Comparison of ENCODE assay signal across 18 cellular contexts in the genomic region with DNA sequence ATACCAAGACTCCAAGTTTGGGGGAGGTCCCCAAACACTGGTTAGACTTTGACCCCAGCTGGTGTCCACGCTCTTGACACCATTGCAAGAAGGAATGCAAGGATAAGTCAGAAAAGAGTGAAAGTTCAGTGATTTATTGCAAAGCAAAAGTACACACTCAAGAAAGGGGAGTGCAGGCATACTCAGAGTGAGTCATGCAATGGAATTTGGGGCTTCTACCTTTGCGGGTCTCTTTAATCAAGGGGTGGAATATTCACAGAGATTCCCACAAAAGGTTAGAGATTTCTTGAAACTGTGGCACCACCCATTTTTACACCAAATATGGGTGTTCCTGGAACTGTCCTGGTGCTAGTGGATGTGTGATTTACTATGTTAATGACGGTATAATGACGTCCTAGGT. TPM values are rescaled to one million over a fixed set of nuclear protein-coding genes. Genes with fewer than 3 reads are reported as not detected.
A peak's percentile ranks its signal among the peaks of the same experiment; 100 is the strongest.
DNase-seq lines count a peak whose midpoint lies in the region; ATAC-seq, FAIRE-seq and TF ChIP-seq lines count a peak whose summit lies in the region.
"Had no signal": no experiment of that assay in that cellular context is flagged by ENCODE, and none has a peak within 500 bp of the region (broad histone marks: within the 10 kb centered on the region; RNA-seq: fewer than 3 reads in every experiment).

No MANE protein-coding gene starts in this region.

- BruUV-seq in HCT116 (replicated peaks; lab: Mats Ljungman, UMichigan) (no TSS peak), PC-3 (replicated peaks; lab: Mats Ljungman, UMichigan) (no TSS peak), mammary epithelial cell (replicated peaks; lab: Mats Ljungman, UMichigan) (no TSS peak)

- no peak for DNase-seq in HCT116 (ENCODE audit: low read depth, low spot score)
- DNase-seq in PC-3: peak; percentile 85
- peak; percentile 50 for DNase-seq in mammary epithelial cell
- peak; percentile 1 for DNase-seq in urothelium cell line (ENCODE audit: low spot score)
- DNase-seq in mesendoderm: no peak
- no peak for DNase-seq in activated CD4-positive, alpha-beta T cell treated with anti-CD3 and anti-CD28 coated beads for 48 hours
- DNase-seq in SW 1271 (lab: John Stamatoyannopoulos, UW): no peak
- DNase-seq: CD4-positive, alpha-beta memory T cell; GM23248; Karpas-422; MV-4-11; NCI-H1417; NCI-H187 treated with DMSO at 0.1 percent for 48 hours; NCI-H446; NCI-H69; NK-92 treated with Interleukin-12 subunit alpha and Interleukin-12 subunit beta, amount 100 ng/mL, for 24 hours; OCI-M1 had no signal

- no peak for TF ChIP-seq POLR2A in HCT116 (IDR thresholded peaks at IDR 0.05; ENCODE audit: borderline replicate concordance, extremely low read depth, insufficient read depth, insufficient read length)

- peak overlapping the region; percentile 35 for H2AFZ ChIP-seq in HCT116 (ENCODE audit: low read depth, low read length, poor library complexity, severe bottlenecking)
- no peak overlapping the region for H2AFZ ChIP-seq in PC-3 (ENCODE audit: low read length)
- H2AFZ ChIP-seq in mammary epithelial cell (ENCODE audit: low read depth, low read length): no peak overlapping the region
- H2AFZ ChIP-seq: GM23248 had no signal

- H3K18ac ChIP-seq in mesendoderm (ENCODE audit: low read length): no peak overlapping the region

- intact Hi-C loops in HCT116 (cut with micrococcal nuclease): no loop called here
- intact Hi-C loops in PC-3 (cut with micrococcal nuclease): no loop called here
- intact Hi-C loops in mammary epithelial cell (cut with micrococcal nuclease): no loop called here

- no peaks in the 10 kb centered on the region for H4K20me1 ChIP-seq in HCT116 (ENCODE audit: insufficient read depth)
- H4K20me1 ChIP-seq in PC-3 (ENCODE audit: low read length): no peaks in the 10 kb centered on the region
- no peaks in the 10 kb centered on the region for H4K20me1 ChIP-seq in mammary epithelial cell (ENCODE audit: insufficient read depth, low read length)

- H3K36me3 ChIP-seq in HCT116 (ENCODE audit: control insufficient read depth in 1 of 2, insufficient read depth in 2 of 2, low read length in 2 of 2) (no peaks in the 10 kb centered on the region), PC-3 (ENCODE audit: low read depth, low read length) (no peaks in the 10 kb centered on the region), mammary epithelial cell (ENCODE audit: insufficient read depth, low read length) (no peaks in the 10 kb centered on the region), mesendoderm (ENCODE audit: control insufficient read depth, insufficient read depth, low read length) (no peaks in the 10 kb centered on the region)

- POLR2A ChIA-PET in HCT116 (lab: Charles Lee) (no interaction called here), PC-3 (lab: Charles Lee; ENCODE audit: unreplicated experiment) (no interaction called here)

- H3K27ac ChIP-seq in HCT116 (ENCODE audit: low read depth, low read length): no peak overlapping the region
- peak overlapping the region; percentile 5; the same call in 1 of the 2 replicates for H3K27ac ChIP-seq in PC-3 (ENCODE audit: low read length)
- H3K27ac ChIP-seq in mammary epithelial cell (ENCODE audit: insufficient read depth, low read depth, low read length): no peak overlapping the region
- no peak overlapping the region for H3K27ac ChIP-seq in mesendoderm (ENCODE audit: low read depth, low read length)
- H3K27ac ChIP-seq: GM23248 had no signal

- H2AK5ac ChIP-seq in mesendoderm (ENCODE audit: low read length): no peak overlapping the region

- H3K27me3 ChIP-seq in HCT116 (ENCODE audit: insufficient read depth, low read length) (no peaks in the 10 kb centered on the region), PC-3 (ENCODE audit: low read length) (no peaks in the 10 kb centered on the region), mammary epithelial cell (ENCODE audit: insufficient read depth, low read length) (no peaks in the 10 kb centered on the region), mesendoderm (ENCODE audit: insufficient read depth, low read length, poor library complexity) (no peaks in the 10 kb centered on the region)

- no peaks in the 10 kb centered on the region for H3K79me1 ChIP-seq in mesendoderm (ENCODE audit: low read length)

- dilution Hi-C loops in mammary epithelial cell (cut with HindIII; ENCODE audit: low sequenced_read_pairs): no loop called here

- H3K79me2 ChIP-seq in HCT116 (ENCODE audit: insufficient read depth, low read length): no peaks in the 10 kb centered on the region
- H3K79me2 ChIP-seq in PC-3 (ENCODE audit: low read length): no peaks in the 10 kb centered on the region
- no peaks in the 10 kb centered on the region for H3K79me2 ChIP-seq in mammary epithelial cell (ENCODE audit: insufficient read depth, low read length)
- no peaks in the 10 kb centered on the region for H3K79me2 ChIP-seq in mesendoderm (ENCODE audit: control insufficient read depth, insufficient read depth, low read length)

- no peaks in the 10 kb centered on the region for H3F3A ChIP-seq in PC-3 (ENCODE audit: low read length, unreplicated experiment)

- H3K9me3 ChIP-seq in HCT116 (ENCODE audit: control insufficient read depth in 1 of 2, insufficient read depth in 1 of 2, low read depth in 1 of 2, low read length in 2 of 2) (no peaks in the 10 kb centered on the region), PC-3 (ENCODE audit: low read length) (no peaks in the 10 kb centered on the region), mammary epithelial cell (replicated peaks; ENCODE audit: insufficient read depth, low read length) (no peaks in the 10 kb centered on the region)

- no peak overlapping the region for H3K4ac ChIP-seq in mesendoderm (ENCODE audit: low read depth, low read length)

- no peak overlapping the region for H3K4me3 ChIP-seq in HCT116 (replicated peaks in 1 of 2; ENCODE audit: low read depth in 1 of 2, low read length in 2 of 2)
- peak overlapping the region; percentile 28; the same call in 1 of the 2 replicates for H3K4me3 ChIP-seq in PC-3 (ENCODE audit: low read length)
- no peak overlapping the region for H3K4me3 ChIP-seq in mammary epithelial cell (replicated peaks in 1 of 3; ENCODE audit: insufficient read depth in 1 of 3, low read depth in 2 of 3, low read length in 3 of 3)
- no peak overlapping the region for H3K4me3 ChIP-seq in mesendoderm (ENCODE audit: low read length)
- H3K4me3 ChIP-seq: GM23248 had no signal

- TF ChIP-seq CTCF in HCT116 (IDR thresholded peaks at IDR 0.05 in 2 of 3, conservative IDR thresholded peaks at IDR 0.05 in 1 of 3; ENCODE audit: borderline replicate concordance in 1 of 3, insufficient read depth in 1 of 3, low read depth in 2 of 3, low read length in 2 of 3) (no peak), PC-3 (conservative IDR thresholded peaks at IDR 0.05; ENCODE audit: low read depth, low read length) (no peak), mammary epithelial cell (conservative IDR thresholded peaks at IDR 0.05 in 1 of 2, IDR thresholded peaks at IDR 0.05 in 1 of 2; ENCODE audit: extremely low read depth in 1 of 2, insufficient read depth in 1 of 2, low read depth in 1 of 2, low read length in 2 of 2) (no peak)

- H2BK120ac ChIP-seq in mesendoderm (ENCODE audit: low read depth, low read length): no peak overlapping the region

- RAD21 ChIA-PET in HCT116 (lab: Charles Lee; ENCODE audit: low non-redundant PET in 1 of 2, low total read pairs in 2 of 2, uncharacterized antibody in 2 of 2, unreplicated experiment in 2 of 2): no interaction called here

- no peak overlapping the region for H3K56ac ChIP-seq in mesendoderm (ENCODE audit: low read length)

- no peak overlapping the region for H2BK5ac ChIP-seq in mesendoderm (ENCODE audit: low read length)

- FAIRE-seq in urothelium cell line (lab: Jason Lieb, UNC): no peak
- FAIRE-seq: GM12892 had no signal

- ATAC-seq in HCT116 (peak; percentile 43), PC-3 (peak; percentile 79)

- TF ChIP-seq RAD21 in HCT116 (IDR thresholded peaks at IDR 0.05; ENCODE audit: low read depth): no peak

- no peak overlapping the region for H3K9ac ChIP-seq in HCT116 (ENCODE audit: low read length)
- no peak overlapping the region for H3K9ac ChIP-seq in PC-3 (ENCODE audit: low read length)
- no peak overlapping the region for H3K9ac ChIP-seq in mammary epithelial cell (ENCODE audit: insufficient read depth, low read length)
- no peak overlapping the region for H3K9ac ChIP-seq in mesendoderm (ENCODE audit: low read length)
- H3K9ac ChIP-seq: GM23248 had no signal

- WGBS in mammary epithelial cell (ENCODE audit: low coverage, missing lambda C conversion rate): 71% methylated on average over 4 of the region's 4 CpGs
- no CpG with 5 or more reads among the region's 4 CpGs for WGBS in mesendoderm (ENCODE audit: extremely low coverage, insufficient coverage, low lambda C conversion rate)

- no peak overlapping the region for H4K5ac ChIP-seq in mesendoderm (ENCODE audit: low read length)

- no peaks in the 10 kb centered on the region for H3K9me2 ChIP-seq in HCT116 (ENCODE audit: insufficient read depth)
- no peaks in the 10 kb centered on the region for H3K9me2 ChIP-seq in PC-3 (replicated peaks; ENCODE audit: low read length)

- CTCF ChIA-PET in HCT116 (lab: Charles Lee) (no interaction called here), PC-3 (lab: Charles Lee) (no interaction called here), mammary epithelial cell (lab: Charles Lee; ENCODE audit: low non-redundant PET) (no interaction called here)

- peak overlapping the region; percentile 52 for H3K4me2 ChIP-seq in HCT116 (ENCODE audit: low read length)
- peak overlapping the region; percentile 59 for H3K4me2 ChIP-seq in PC-3 (ENCODE audit: low read length)
- no peak overlapping the region for H3K4me2 ChIP-seq in mammary epithelial cell (ENCODE audit: insufficient read depth, low read depth, low read length)
- no peak overlapping the region for H3K4me2 ChIP-seq in mesendoderm (ENCODE audit: low read length)

- peaks cover 2 to 13% of the 10 kb centered on the region in 2 experiments; a peak in 3 of 4 replicates for H3K4me1 ChIP-seq in HCT116 (ENCODE audit: control insufficient read depth in 1 of 2, insufficient read depth in 2 of 2, low read length in 2 of 2)
- peaks cover 17% of the 10 kb centered on the region for H3K4me1 ChIP-seq in PC-3 (ENCODE audit: insufficient read depth, low read length)
- H3K4me1 ChIP-seq in mammary epithelial cell (ENCODE audit: insufficient read depth, low read length): no peaks in the 10 kb centered on the region
- H3K4me1 ChIP-seq in mesendoderm (ENCODE audit: control insufficient read depth, low read depth, low read length): no peaks in the 10 kb centered on the region

- H3K23ac ChIP-seq in mesendoderm (ENCODE audit: low read length): no peak overlapping the region

- no peak overlapping the region for H4K8ac ChIP-seq in mesendoderm (ENCODE audit: low read depth, low read length)

- in situ Hi-C loops in mammary epithelial cell (cut with MboI; ENCODE audit: low sequenced_read_pairs in 2 of 2): no loop called here

- no peak overlapping the region for H2BK15ac ChIP-seq in mesendoderm (replicated peaks; ENCODE audit: low read depth)

TF ChIP-seq in HCT116, 20 proteins besides CTCF, POLR2A, EP300 and RAD21 (continues in another document):
- peak; percentile 34; the same call in 1 of the 2 replicates for TF ChIP-seq FOSL1 (IDR thresholded peaks at IDR 0.05; ENCODE audit: low read depth)

RNA-seq across cellular contexts. Expression of gene SMIM10L2A, which starts 5.2 kb away (rescaled TPM):
- total RNA-seq in HCT116 (2021; ENCODE audit: unreplicated experiment): 1.5 TPM
- polyA plus RNA-seq in HCT116 (2012): 0.77 and 0.81 TPM in 2 replicates
- total RNA-seq in PC-3 (2014; rRNA removed): 0.73 and 1.4 TPM in 2 replicates
- total RNA-seq in mammary epithelial cell: 10 to 100 TPM in 1 of 2 donors, 1 to 10 TPM in 1; 3.7 to 27.5 TPM
- 2.3 TPM for polyA plus RNA-seq in mammary epithelial cell
- polyA minus RNA-seq in mammary epithelial cell: 4.3 TPM
- 0.41 TPM for polyA plus RNA-seq in mesendoderm (2013, experiment 1 of 2)
- 0.41 TPM for polyA plus RNA-seq in mesendoderm (2013, experiment 2 of 2)
- total RNA-seq: GM23248 had no signal
- polyA plus RNA-seq: GM23248 had no signal

Comparison
In these comparisons a context has a peak if more than half of its experiments do, and no peak if none do; other contexts are left out.
1. DNase-seq: peak in PC-3 (single experiment), mammary epithelial cell (single experiment) and urothelium cell line (single experiment); none in HCT116 (single experiment), mesendoderm (single experiment), activated CD4-positive, alpha-beta T cell treated with anti-CD3 and anti-CD28 coated beads for 48 hours (single experiment) and SW 1271 (0 of 2).
2. H3K4me2 ChIP-seq: peak in HCT116 (single experiment) and PC-3 (single experiment); none in mammary epithelial cell (single experiment) and mesendoderm (single experiment).